25 cellular contexts compared by ENCODE assay signal in the genomic region with DNA sequence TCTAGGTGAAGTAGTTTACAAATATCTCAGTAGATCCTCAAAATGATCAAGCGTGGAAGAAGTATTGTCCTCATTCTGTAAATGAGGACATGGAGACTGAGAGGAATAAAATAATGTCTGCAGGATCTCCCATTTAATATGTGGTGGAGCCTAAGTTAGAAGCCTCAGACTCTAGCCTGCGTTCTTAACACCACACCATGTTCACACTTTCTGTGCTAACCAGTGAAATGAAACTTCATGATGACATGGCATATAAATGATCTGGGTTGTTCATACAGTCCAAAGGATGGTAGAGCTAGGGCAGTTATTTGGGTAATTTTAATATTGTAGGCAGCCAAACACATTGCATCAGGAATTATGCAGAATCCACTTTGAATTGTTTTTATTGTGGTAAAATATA. TPM values are rescaled to one million over a fixed set of nuclear protein-coding genes. Genes with fewer than 3 reads are reported as not detected.
A peak's percentile ranks its signal among the peaks of the same experiment; 100 is the strongest.
DNase-seq lines count a peak whose midpoint lies in the region; ATAC-seq, FAIRE-seq and TF ChIP-seq lines count a peak whose summit lies in the region.
"Had no signal": no experiment of that assay in that cellular context is flagged by ENCODE, and none has a peak within 500 bp of the region (broad histone marks: within the 10 kb centered on the region; RNA-seq: fewer than 3 reads in every experiment).

No MANE protein-coding gene starts in this region.

- CTCF ChIA-PET in activated CD4-positive, alpha-beta T cell treated with anti-CD3 and anti-CD28 coated beads for 36 hours (lab: Charles Lee): interaction anchor here (0.6 to 1.5 kb wide), 2 partner anchors 9 to 13 kb away, joined by 3 to 4 read pairs; no protein-coding TSS in a partner anchor
- CTCF ChIA-PET in A549 (lab: Yijun Ruan, JAX): interaction anchor here (1.1 kb wide), 1 partner anchor 24 kb away, joined by 5 read pairs; no protein-coding TSS in a partner anchor

- H3K4me1 ChIP-seq in A549 (peaks cover 21% of the 10 kb centered on the region), aorta (ENCODE audit: control insufficient read depth in 1 of 2, insufficient read depth in 2 of 2, low read length in 2 of 2) (no peaks in the 10 kb centered on the region)

- H3K27ac ChIP-seq in A549 (no peak overlapping the region), aorta (ENCODE audit: low read depth in 1 of 2, low read length in 2 of 2) (no peak overlapping the region)
- H3K27ac ChIP-seq: 22Rv1, SJSA1 had no signal

- H3K4me2 ChIP-seq in A549: no peak overlapping the region

- no peaks in the 10 kb centered on the region for H3K27me3 ChIP-seq in aorta (ENCODE audit: control insufficient read depth in 1 of 2, insufficient read depth in 2 of 2, low read length in 1 of 2)
- H3K27me3 ChIP-seq: SJSA1 had no signal

- no peak overlapping the region for H3K4me3 ChIP-seq in A549
- no peak overlapping the region for H3K4me3 ChIP-seq in aorta (ENCODE audit: low read length in 2 of 2)
- H3K4me3 ChIP-seq: SJSA1 had no signal

- H3K9me3 ChIP-seq in A549: no peaks in the 10 kb centered on the region
- no peaks in the 10 kb centered on the region for H3K9me3 ChIP-seq in T-helper 17 cell (ENCODE audit: control insufficient read depth, low read length, poor library complexity, severe bottlenecking)
- no peaks in the 10 kb centered on the region for H3K9me3 ChIP-seq in aorta (ENCODE audit: control insufficient read depth, low read length)
- H3K9me3 ChIP-seq: SJSA1 had no signal

- no peak for DNase-seq in activated CD4-positive, alpha-beta T cell treated with anti-CD3 and anti-CD28 coated beads for 36 hours
- no peak for DNase-seq in activated CD4-positive, alpha-beta T cell treated with anti-CD3 and anti-CD28 coated beads for 1 hour
- no peak for DNase-seq in A549 (ENCODE audit: low read depth in 1 of 2, low spot score in 1 of 2)
- no peak for DNase-seq in T-helper 17 cell
- no peak for DNase-seq in immature natural killer cell
- no peak for DNase-seq in aorta
- DNase-seq: COR-L47, DMS53, HCEC 1CT, NCI-H1092, NCI-H1417 treated with DMSO at 0.1 percent for 48 hours, NCI-H1694 treated with DMSO at 0.1 percent for 48 hours, NCI-H2081, NCI-H2171, NCI-H226, NCI-H510A, NCI-H69, Right ventricle myocardium superior, RPMI8226 had no signal

- POLR2A ChIA-PET in activated CD4-positive, alpha-beta T cell treated with anti-CD3 and anti-CD28 coated beads for 36 hours (lab: Charles Lee): no interaction called here
- POLR2A ChIA-PET in A549 (lab: Yijun Ruan, JAX): no interaction called here

- no peak overlapping the region for H3K4me3 Mint-ChIP-seq in activated CD4-positive, alpha-beta T cell treated with anti-CD3 and anti-CD28 coated beads for 36 hours
- H3K4me3 Mint-ChIP-seq in T-helper 17 cell (no peak overlapping the region), immature natural killer cell (no peak overlapping the region)

- no peaks in the 10 kb centered on the region for H3K27me3 Mint-ChIP-seq in activated CD4-positive, alpha-beta T cell treated with anti-CD3 and anti-CD28 coated beads for 36 hours
- H3K27me3 Mint-ChIP-seq in T-helper 17 cell (no peaks in the 10 kb centered on the region), immature natural killer cell (ENCODE audit: low read depth in 3 of 3) (peaks cover 0 to 11% (median 9%) of the 10 kb centered on the region in 3 donors)

- TF ChIP-seq POLR2A in A549 (IDR thresholded peaks at IDR 0.05; ENCODE audit: low read length): no peak

- no peaks in the 10 kb centered on the region for H3K9me3 Mint-ChIP-seq in activated CD4-positive, alpha-beta T cell treated with anti-CD3 and anti-CD28 coated beads for 36 hours (ENCODE audit: low read depth)
- no peaks in the 10 kb centered on the region for H3K9me3 Mint-ChIP-seq in immature natural killer cell

- H3K36me3 ChIP-seq in aorta (ENCODE audit: control insufficient read depth in 1 of 2, insufficient read depth in 2 of 2, low read length in 1 of 2): peaks cover 0 to 6% of the 10 kb centered on the region in 2 donors

- no peak for TF ChIP-seq CTCF in A549 (IDR thresholded peaks at IDR 0.05)

- 88% methylated on average over 2 of the region's 2 CpGs for WGBS in A549 (ENCODE audit: missing lambda C conversion rate)
- WGBS in aorta, 2 donors: 91 to 95% methylated on average over 2 of the region's 2 CpGs

- no peak for TF ChIP-seq EP300 in A549 (IDR thresholded peaks at IDR 0.05)

- peaks cover 30% of the 10 kb centered on the region for H3K4me1 Mint-ChIP-seq in activated CD4-positive, alpha-beta T cell treated with anti-CD3 and anti-CD28 coated beads for 36 hours
- peaks cover 20% of the 10 kb centered on the region for H3K4me1 Mint-ChIP-seq in T-helper 17 cell
- peaks cover 54 to 85% of the 10 kb centered on the region in 2 donors for H3K4me1 Mint-ChIP-seq in immature natural killer cell

- no peak for TF ChIP-seq RAD21 in A549 (conservative IDR thresholded peaks at IDR 0.05 in 1 of 2, IDR thresholded peaks at IDR 0.05 in 1 of 2)

- FAIRE-seq in A549 (lab: Jason Lieb, UNC): no peak
- FAIRE-seq: GM18507, H1 had no signal

- intact Hi-C loops in activated CD4-positive, alpha-beta T cell treated with anti-CD3 and anti-CD28 coated beads for 36 hours (cut with DNase I, micrococcal nuclease): no loop called here
- intact Hi-C loops in aorta (cut with DNase I): no loop called here

- peaks cover 57% of the 10 kb centered on the region for H3K36me3 Mint-ChIP-seq in activated CD4-positive, alpha-beta T cell treated with anti-CD3 and anti-CD28 coated beads for 36 hours (ENCODE audit: low read depth)
- H3K36me3 Mint-ChIP-seq in T-helper 17 cell (ENCODE audit: low read depth) (peaks cover 5% of the 10 kb centered on the region), immature natural killer cell (peaks cover 10 to 32% (median 12%) of the 10 kb centered on the region in 3 donors)

- peak overlapping the region; percentile 10 for H3K27ac Mint-ChIP-seq in activated CD4-positive, alpha-beta T cell treated with anti-CD3 and anti-CD28 coated beads for 36 hours
- peak overlapping the region; percentile 54 for H3K27ac Mint-ChIP-seq in T-helper 17 cell
- peak overlapping the region; percentile 27 to 85 (median 74) for H3K27ac Mint-ChIP-seq in immature natural killer cell

- ATAC-seq in activated CD4-positive, alpha-beta T cell treated with anti-CD3 and anti-CD28 coated beads for 36 hours: no peak
- ATAC-seq in A549 (no peak), T-helper 17 cell (no peak), SK-N-SH treated with all-trans-retinoic acid at 6 μM for 48 hours (no peak), GM19452 (IDR thresholded peaks at IDR 0.05; ENCODE audit: unreplicated experiment) (no peak), aorta (ENCODE audit: low FRiP score) (no peak)

TF ChIP-seq in A549, 52 proteins besides CTCF, POLR2A, EP300 and RAD21:
- TF ChIP-seq HOXA7 (CRISPR knock-in tag; IDR thresholded peaks at IDR 0.05) (0 out of 2 replicates have a peak, but pooled peaks have one; percentile 51), NFE2L2 (conservative IDR thresholded peaks at IDR 0.05; ENCODE audit: low read length) (peak; percentile 39; the same call in 1 of the 2 replicates), MAFK (IDR thresholded peaks at IDR 0.05; ENCODE audit: partially characterized antibody) (peak; percentile 61)
- TF ChIP-seq, protein P1, sequence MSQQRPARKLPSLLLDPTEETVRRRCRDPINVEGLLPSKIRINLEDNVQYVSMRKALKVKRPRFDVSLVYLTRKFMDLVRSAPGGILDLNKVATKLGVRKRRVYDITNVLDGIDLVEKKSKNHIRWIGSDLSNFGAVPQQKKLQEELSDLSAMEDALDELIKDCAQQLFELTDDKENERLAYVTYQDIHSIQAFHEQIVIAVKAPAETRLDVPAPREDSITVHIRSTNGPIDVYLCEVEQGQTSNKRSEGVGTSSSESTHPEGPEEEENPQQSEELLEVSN (IDR thresholded peaks at IDR 0.05; ENCODE audit: borderline replicate concordance, low read depth): no peak

TF ChIP-seq in SK-N-SH treated with all-trans-retinoic acid at 6 μM for 48 hours, 23 proteins besides CTCF, POLR2A, EP300 and RAD21:
- TF ChIP-seq BACH2 (CRISPR knock-in tag; IDR thresholded peaks at IDR 0.05; ENCODE audit: borderline replicate concordance) (no peak), TOX (CRISPR knock-in tag; IDR thresholded peaks at IDR 0.05; ENCODE audit: borderline replicate concordance) (no peak), RARB (CRISPR knock-in tag; IDR thresholded peaks at IDR 0.05) (no peak), ARNTL (CRISPR knock-in tag; IDR thresholded peaks at IDR 0.05; ENCODE audit: borderline replicate concordance, low read depth) (no peak)
- TF ChIP-seq, protein P2, sequence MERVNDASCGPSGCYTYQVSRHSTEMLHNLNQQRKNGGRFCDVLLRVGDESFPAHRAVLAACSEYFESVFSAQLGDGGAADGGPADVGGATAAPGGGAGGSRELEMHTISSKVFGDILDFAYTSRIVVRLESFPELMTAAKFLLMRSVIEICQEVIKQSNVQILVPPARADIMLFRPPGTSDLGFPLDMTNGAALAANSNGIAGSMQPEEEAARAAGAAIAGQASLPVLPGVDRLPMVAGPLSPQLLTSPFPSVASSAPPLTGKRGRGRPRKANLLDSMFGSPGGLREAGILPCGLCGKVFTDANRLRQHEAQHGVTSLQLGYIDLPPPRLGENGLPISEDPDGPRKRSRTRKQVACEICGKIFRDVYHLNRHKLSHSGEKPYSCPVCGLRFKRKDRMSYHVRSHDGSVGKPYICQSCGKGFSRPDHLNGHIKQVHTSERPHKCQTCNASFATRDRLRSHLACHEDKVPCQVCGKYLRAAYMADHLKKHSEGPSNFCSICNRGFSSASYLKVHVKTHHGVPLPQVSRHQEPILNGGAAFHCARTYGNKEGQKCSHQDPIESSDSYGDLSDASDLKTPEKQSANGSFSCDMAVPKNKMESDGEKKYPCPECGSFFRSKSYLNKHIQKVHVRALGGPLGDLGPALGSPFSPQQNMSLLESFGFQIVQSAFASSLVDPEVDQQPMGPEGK (CRISPR knock-in tag; IDR thresholded peaks at IDR 0.05; ENCODE audit: borderline replicate concordance): no peak

RNA-seq across cellular contexts. Expression of a gene that starts 25.1 kb away (rescaled TPM):
- total RNA-seq in activated CD4-positive, alpha-beta T cell treated with anti-CD3 and anti-CD28 coated beads for 36 hours: 1 to 10 TPM; 6.5 to 7.8 TPM
- polyA plus RNA-seq in A549 (2011; rRNA removed): 25.3 and 28.5 TPM in 2 replicates
- polyA plus RNA-seq in A549 (2012; cell fraction: cytosol; rRNA removed): 6.0 and 9.1 TPM in 2 replicates
- 6.6 and 10.3 TPM in 2 replicates for polyA plus RNA-seq in A549 (2012; cell fraction: nucleus; rRNA removed)
- 14.0 to 19.8 TPM (median 16.4 TPM) in 3 replicates for polyA plus RNA-seq in A549 (2017; fragmentation: RNase III; extraction: RNeasy Plus Mini Kit Qiagen cat#74134 plus additional on column Dnase treatment)
- polyA minus RNA-seq in A549 (2011; rRNA and poly(A)+ RNA removed): 28.0 and 37.2 TPM in 2 replicates
- total RNA-seq in T-helper 17 cell: 10 to 100 TPM; 11.8 to 17.6 TPM
- 1 to 10 TPM; 4.8 to 7.8 (median 5.7) TPM for polyA plus RNA-seq in immature natural killer cell
- total RNA-seq in aorta: 10 to 100 TPM; 24.1 to 28.4 TPM
- polyA plus RNA-seq in aorta: 10 to 100 TPM in 1 of 2 donors, 1 to 10 TPM in 1; 3.0 to 13.4 TPM

Comparison
In these comparisons a context has a peak if more than half of its experiments do, and no peak if none do; other contexts are left out.
1. H3K27ac Mint-ChIP-seq: peak in every context shown above with its lines; median percentile 74 in immature natural killer cell; 54 in T-helper 17 cell; 10 in activated CD4-positive, alpha-beta T cell treated with anti-CD3 and anti-CD28 coated beads for 36 hours.